7 cellular contexts compared by ENCODE assay signal in genomic region chr14:20427231-20428009, GRCh38. TPM values are rescaled to one million over a fixed set of nuclear protein-coding genes. Genes with fewer than 3 reads are reported as not detected.
DNase-seq lines count a peak whose midpoint lies in the region; ATAC-seq and TF ChIP-seq lines count a peak whose summit lies in the region.
"Had no signal": no experiment of that assay in that cellular context is flagged by ENCODE, and none has a peak within 500 bp of the region (broad histone marks: within the 10 kb centered on the region; RNA-seq: fewer than 3 reads in every experiment).

No MANE protein-coding gene starts in this region.

- no peaks in the 10 kb centered on the region for H3K27me3 ChIP-seq in layer of hippocampus (ENCODE audit: control insufficient read depth, insufficient read depth, low read length)
- H3K27me3 ChIP-seq: adrenal gland had no signal

- ATAC-seq in GM18517 (IDR thresholded peaks at IDR 0.05; ENCODE audit: unreplicated experiment): peak; percentile 71
- ATAC-seq in HG02973 (IDR thresholded peaks at IDR 0.05; ENCODE audit: unreplicated experiment): peak; percentile 64
- ATAC-seq in SK-N-SH treated with all-trans-retinoic acid at 6 μM for 48 hours: peak; percentile 90

- H3K27ac ChIP-seq in layer of hippocampus (ENCODE audit: low read depth, low read length): peak overlapping the region; percentile 62

- DNase-seq in NCI-H1436 treated with DMSO at 0.1 percent for 48 hours (lab: John Stamatoyannopoulos, UW): no peak
- DNase-seq in cerebellum (ENCODE audit: low spot score): no peak

TF ChIP-seq in SK-N-SH treated with all-trans-retinoic acid at 6 μM for 48 hours, 23 proteins besides CTCF, POLR2A, EP300 and RAD21:
- no peak for TF ChIP-seq ZC3H10 (CRISPR knock-in tag; IDR thresholded peaks at IDR 0.05)

RNA-seq across cellular contexts. Expression of gene KLHL33, which starts 8.5 kb away (rescaled TPM):
- total RNA-seq in cerebellum: 0.18 TPM

RNA-seq across cellular contexts. Expression of gene TEP1, which starts 14.1 kb away (rescaled TPM):
- 10.3 TPM for total RNA-seq in cerebellum

RNA-seq across cellular contexts. Expression of gene OSGEP, which starts 27.2 kb away (rescaled TPM):
- total RNA-seq in cerebellum: 48.9 TPM

RNA-seq across cellular contexts. Expression of gene APEX1, which starts 27.6 kb away (rescaled TPM):
- 33.4 TPM for total RNA-seq in cerebellum

RNA-seq across cellular contexts. Expression of gene PIP4P1, which starts 33.8 kb away (rescaled TPM):
- total RNA-seq in cerebellum: 17.1 TPM
